ENCODE assay signal across 1 cellular context in the genomic region with DNA sequence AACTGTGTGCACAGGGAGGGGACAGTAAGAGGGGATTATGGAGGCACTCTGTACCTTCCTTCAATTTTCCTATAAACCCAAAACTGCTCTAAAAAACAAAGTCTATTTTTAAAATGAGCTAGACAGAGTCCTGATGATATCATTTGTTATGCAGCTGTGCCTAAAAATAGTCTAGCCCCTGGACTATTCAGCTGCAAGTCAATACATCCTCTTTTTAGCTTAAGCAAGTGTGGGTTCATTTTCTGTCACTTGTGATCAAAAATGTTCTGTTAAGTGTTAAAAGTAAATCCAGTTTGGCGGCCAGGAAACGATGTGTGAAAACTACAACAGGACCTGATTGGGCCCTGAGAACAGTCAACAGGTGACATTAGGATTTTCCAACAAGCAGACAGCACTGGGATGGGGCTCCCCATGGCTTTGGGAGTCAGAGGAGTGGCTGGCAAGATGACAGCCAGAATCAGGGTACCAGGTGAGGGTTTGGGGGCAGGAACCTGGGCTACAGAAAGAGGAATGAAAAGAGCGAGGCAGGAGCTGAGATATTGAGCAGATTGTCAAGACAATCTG.
TF ChIP-seq lines count a peak whose summit lies in the region.

No MANE protein-coding gene starts in this region.

TF ChIP-seq in GM12878, 131 proteins besides CTCF, POLR2A, EP300 and RAD21 (continued from another document and continues in another):
- TF ChIP-seq RELA (IDR thresholded peaks at IDR 0.05; ENCODE audit: borderline replicate concordance, partially characterized antibody) (no peak), NFXL1 (IDR thresholded peaks at IDR 0.05; ENCODE audit: borderline replicate concordance) (no peak), STAT1 (conservative IDR thresholded peaks at IDR 0.05) (no peak), SMARCA5 (IDR thresholded peaks at IDR 0.05) (no peak), KAT2A (conservative IDR thresholded peaks at IDR 0.05; ENCODE audit: control insufficient read depth, low read depth, low read length) (no peak), HDGF (IDR thresholded peaks at IDR 0.05) (0 out of 2 replicates have a peak, but pooled peaks have one; percentile 40), EZH2 (IDR thresholded peaks at IDR 0.05; ENCODE audit: borderline replicate concordance, control insufficient read depth, low read depth, low read length) (no peak), HCFC1 (IDR thresholded peaks at IDR 0.05; ENCODE audit: low read length) (no peak), ZBED1 (IDR thresholded peaks at IDR 0.05; ENCODE audit: borderline replicate concordance) (no peak), PAX5 (IDR thresholded peaks at IDR 0.05; ENCODE audit: borderline replicate concordance, low read depth, low read length) (no peak), SIX5 (IDR thresholded peaks at IDR 0.05; ENCODE audit: low read depth, low read length, severe bottlenecking) (no peak), ZSCAN29 (IDR thresholded peaks at IDR 0.05) (no peak), ZNF24 (IDR thresholded peaks at IDR 0.05) (no peak), BACH1 (IDR thresholded peaks at IDR 0.05; ENCODE audit: borderline replicate concordance) (no peak), SPI1 (IDR thresholded peaks at IDR 0.05; ENCODE audit: borderline replicate concordance, insufficient read depth, low read depth, low read length) (no peak), TCF12 (IDR thresholded peaks at IDR 0.05; ENCODE audit: low read depth, low read length) (no peak), FOXM1 (IDR thresholded peaks at IDR 0.05; ENCODE audit: low read depth, low read length) (no peak), DPF2 (IDR thresholded peaks at IDR 0.05) (peak; percentile 36; the same call in 1 of the 2 replicates), CHD2 (IDR thresholded peaks at IDR 0.05; ENCODE audit: borderline replicate concordance, low read depth, low read length) (peak; percentile 37; the same call in 1 of the 2 replicates), BRCA1 (IDR thresholded peaks at IDR 0.05; ENCODE audit: low read depth, low read length) (no peak), MXI1 (IDR thresholded peaks at IDR 0.05; ENCODE audit: low read depth, low read length) (no peak), TAF1 (IDR thresholded peaks at IDR 0.05; ENCODE audit: borderline replicate concordance, low read depth, low read length) (no peak), POLR2AphosphoS5 (IDR thresholded peaks at IDR 0.05; ENCODE audit: low read length) (no peak), PAX8 (IDR thresholded peaks at IDR 0.05) (no peak), FOS (IDR thresholded peaks at IDR 0.05; ENCODE audit: borderline replicate concordance, extremely low read depth, insufficient read length) (no peak), YY1 (IDR thresholded peaks at IDR 0.05; ENCODE audit: low read depth, low read length) (0 out of 2 replicates have a peak, but pooled peaks have one; percentile 31), SREBF2 (IDR thresholded peaks at IDR 0.05; ENCODE audit: low read length) (no peak), BMI1 (IDR thresholded peaks at IDR 0.05; ENCODE audit: borderline replicate concordance) (no peak)
- TF ChIP-seq, protein P1, sequence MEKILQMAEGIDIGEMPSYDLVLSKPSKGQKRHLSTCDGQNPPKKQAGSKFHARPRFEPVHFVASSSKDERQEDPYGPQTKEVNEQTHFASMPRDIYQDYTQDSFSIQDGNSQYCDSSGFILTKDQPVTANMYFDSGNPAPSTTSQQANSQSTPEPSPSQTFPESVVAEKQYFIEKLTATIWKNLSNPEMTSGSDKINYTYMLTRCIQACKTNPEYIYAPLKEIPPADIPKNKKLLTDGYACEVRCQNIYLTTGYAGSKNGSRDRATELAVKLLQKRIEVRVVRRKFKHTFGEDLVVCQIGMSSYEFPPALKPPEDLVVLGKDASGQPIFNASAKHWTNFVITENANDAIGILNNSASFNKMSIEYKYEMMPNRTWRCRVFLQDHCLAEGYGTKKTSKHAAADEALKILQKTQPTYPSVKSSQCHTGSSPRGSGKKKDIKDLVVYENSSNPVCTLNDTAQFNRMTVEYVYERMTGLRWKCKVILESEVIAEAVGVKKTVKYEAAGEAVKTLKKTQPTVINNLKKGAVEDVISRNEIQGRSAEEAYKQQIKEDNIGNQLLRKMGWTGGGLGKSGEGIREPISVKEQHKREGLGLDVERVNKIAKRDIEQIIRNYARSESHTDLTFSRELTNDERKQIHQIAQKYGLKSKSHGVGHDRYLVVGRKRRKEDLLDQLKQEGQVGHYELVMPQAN (conservative IDR thresholded peaks at IDR 0.05) = no peak
- TF ChIP-seq, protein P2, sequence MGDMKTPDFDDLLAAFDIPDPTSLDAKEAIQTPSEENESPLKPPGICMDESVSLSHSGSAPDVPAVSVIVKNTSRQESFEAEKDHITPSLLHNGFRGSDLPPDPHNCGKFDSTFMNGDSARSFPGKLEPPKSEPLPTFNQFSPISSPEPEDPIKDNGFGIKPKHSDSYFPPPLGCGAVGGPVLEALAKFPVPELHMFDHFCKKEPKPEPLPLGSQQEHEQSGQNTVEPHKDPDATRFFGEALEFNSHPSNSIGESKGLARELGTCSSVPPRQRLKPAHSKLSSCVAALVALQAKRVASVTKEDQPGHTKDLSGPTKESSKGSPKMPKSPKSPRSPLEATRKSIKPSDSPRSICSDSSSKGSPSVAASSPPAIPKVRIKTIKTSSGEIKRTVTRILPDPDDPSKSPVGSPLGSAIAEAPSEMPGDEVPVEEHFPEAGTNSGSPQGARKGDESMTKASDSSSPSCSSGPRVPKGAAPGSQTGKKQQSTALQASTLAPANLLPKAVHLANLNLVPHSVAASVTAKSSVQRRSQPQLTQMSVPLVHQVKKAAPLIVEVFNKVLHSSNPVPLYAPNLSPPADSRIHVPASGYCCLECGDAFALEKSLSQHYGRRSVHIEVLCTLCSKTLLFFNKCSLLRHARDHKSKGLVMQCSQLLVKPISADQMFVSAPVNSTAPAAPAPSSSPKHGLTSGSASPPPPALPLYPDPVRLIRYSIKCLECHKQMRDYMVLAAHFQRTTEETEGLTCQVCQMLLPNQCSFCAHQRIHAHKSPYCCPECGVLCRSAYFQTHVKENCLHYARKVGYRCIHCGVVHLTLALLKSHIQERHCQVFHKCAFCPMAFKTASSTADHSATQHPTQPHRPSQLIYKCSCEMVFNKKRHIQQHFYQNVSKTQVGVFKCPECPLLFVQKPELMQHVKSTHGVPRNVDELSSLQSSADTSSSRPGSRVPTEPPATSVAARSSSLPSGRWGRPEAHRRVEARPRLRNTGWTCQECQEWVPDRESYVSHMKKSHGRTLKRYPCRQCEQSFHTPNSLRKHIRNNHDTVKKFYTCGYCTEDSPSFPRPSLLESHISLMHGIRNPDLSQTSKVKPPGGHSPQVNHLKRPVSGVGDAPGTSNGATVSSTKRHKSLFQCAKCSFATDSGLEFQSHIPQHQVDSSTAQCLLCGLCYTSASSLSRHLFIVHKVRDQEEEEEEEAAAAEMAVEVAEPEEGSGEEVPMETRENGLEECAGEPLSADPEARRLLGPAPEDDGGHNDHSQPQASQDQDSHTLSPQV (IDR thresholded peaks at IDR 0.05) = no peak
- TF ChIP-seq, protein P3, sequence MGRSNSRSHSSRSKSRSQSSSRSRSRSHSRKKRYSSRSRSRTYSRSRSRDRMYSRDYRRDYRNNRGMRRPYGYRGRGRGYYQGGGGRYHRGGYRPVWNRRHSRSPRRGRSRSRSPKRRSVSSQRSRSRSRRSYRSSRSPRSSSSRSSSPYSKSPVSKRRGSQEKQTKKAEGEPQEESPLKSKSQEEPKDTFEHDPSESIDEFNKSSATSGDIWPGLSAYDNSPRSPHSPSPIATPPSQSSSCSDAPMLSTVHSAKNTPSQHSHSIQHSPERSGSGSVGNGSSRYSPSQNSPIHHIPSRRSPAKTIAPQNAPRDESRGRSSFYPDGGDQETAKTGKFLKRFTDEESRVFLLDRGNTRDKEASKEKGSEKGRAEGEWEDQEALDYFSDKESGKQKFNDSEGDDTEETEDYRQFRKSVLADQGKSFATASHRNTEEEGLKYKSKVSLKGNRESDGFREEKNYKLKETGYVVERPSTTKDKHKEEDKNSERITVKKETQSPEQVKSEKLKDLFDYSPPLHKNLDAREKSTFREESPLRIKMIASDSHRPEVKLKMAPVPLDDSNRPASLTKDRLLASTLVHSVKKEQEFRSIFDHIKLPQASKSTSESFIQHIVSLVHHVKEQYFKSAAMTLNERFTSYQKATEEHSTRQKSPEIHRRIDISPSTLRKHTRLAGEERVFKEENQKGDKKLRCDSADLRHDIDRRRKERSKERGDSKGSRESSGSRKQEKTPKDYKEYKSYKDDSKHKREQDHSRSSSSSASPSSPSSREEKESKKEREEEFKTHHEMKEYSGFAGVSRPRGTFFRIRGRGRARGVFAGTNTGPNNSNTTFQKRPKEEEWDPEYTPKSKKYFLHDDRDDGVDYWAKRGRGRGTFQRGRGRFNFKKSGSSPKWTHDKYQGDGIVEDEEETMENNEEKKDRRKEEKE (IDR thresholded peaks at IDR 0.05) = no peak
- TF ChIP-seq, protein P4, sequence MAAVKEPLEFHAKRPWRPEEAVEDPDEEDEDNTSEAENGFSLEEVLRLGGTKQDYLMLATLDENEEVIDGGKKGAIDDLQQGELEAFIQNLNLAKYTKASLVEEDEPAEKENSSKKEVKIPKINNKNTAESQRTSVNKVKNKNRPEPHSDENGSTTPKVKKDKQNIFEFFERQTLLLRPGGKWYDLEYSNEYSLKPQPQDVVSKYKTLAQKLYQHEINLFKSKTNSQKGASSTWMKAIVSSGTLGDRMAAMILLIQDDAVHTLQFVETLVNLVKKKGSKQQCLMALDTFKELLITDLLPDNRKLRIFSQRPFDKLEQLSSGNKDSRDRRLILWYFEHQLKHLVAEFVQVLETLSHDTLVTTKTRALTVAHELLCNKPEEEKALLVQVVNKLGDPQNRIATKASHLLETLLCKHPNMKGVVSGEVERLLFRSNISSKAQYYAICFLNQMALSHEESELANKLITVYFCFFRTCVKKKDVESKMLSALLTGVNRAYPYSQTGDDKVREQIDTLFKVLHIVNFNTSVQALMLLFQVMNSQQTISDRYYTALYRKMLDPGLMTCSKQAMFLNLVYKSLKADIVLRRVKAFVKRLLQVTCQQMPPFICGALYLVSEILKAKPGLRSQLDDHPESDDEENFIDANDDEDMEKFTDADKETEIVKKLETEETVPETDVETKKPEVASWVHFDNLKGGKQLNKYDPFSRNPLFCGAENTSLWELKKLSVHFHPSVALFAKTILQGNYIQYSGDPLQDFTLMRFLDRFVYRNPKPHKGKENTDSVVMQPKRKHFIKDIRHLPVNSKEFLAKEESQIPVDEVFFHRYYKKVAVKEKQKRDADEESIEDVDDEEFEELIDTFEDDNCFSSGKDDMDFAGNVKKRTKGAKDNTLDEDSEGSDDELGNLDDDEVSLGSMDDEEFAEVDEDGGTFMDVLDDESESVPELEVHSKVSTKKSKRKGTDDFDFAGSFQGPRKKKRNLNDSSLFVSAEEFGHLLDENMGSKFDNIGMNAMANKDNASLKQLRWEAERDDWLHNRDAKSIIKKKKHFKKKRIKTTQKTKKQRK (IDR thresholded peaks at IDR 0.05; ENCODE audit: low read depth, low read length) = no peak
- TF ChIP-seq, protein P5, sequence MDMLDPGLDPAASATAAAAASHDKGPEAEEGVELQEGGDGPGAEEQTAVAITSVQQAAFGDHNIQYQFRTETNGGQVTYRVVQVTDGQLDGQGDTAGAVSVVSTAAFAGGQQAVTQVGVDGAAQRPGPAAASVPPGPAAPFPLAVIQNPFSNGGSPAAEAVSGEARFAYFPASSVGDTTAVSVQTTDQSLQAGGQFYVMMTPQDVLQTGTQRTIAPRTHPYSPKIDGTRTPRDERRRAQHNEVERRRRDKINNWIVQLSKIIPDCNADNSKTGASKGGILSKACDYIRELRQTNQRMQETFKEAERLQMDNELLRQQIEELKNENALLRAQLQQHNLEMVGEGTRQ (IDR thresholded peaks at IDR 0.05; ENCODE audit: borderline replicate concordance, low read depth, low read length) = no peak
- TF ChIP-seq, protein P6, sequence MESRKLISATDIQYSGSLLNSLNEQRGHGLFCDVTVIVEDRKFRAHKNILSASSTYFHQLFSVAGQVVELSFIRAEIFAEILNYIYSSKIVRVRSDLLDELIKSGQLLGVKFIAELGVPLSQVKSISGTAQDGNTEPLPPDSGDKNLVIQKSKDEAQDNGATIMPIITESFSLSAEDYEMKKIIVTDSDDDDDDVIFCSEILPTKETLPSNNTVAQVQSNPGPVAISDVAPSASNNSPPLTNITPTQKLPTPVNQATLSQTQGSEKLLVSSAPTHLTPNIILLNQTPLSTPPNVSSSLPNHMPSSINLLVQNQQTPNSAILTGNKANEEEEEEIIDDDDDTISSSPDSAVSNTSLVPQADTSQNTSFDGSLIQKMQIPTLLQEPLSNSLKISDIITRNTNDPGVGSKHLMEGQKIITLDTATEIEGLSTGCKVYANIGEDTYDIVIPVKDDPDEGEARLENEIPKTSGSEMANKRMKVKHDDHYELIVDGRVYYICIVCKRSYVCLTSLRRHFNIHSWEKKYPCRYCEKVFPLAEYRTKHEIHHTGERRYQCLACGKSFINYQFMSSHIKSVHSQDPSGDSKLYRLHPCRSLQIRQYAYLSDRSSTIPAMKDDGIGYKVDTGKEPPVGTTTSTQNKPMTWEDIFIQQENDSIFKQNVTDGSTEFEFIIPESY (IDR thresholded peaks at IDR 0.05) = no peak
- TF ChIP-seq, protein P7, sequence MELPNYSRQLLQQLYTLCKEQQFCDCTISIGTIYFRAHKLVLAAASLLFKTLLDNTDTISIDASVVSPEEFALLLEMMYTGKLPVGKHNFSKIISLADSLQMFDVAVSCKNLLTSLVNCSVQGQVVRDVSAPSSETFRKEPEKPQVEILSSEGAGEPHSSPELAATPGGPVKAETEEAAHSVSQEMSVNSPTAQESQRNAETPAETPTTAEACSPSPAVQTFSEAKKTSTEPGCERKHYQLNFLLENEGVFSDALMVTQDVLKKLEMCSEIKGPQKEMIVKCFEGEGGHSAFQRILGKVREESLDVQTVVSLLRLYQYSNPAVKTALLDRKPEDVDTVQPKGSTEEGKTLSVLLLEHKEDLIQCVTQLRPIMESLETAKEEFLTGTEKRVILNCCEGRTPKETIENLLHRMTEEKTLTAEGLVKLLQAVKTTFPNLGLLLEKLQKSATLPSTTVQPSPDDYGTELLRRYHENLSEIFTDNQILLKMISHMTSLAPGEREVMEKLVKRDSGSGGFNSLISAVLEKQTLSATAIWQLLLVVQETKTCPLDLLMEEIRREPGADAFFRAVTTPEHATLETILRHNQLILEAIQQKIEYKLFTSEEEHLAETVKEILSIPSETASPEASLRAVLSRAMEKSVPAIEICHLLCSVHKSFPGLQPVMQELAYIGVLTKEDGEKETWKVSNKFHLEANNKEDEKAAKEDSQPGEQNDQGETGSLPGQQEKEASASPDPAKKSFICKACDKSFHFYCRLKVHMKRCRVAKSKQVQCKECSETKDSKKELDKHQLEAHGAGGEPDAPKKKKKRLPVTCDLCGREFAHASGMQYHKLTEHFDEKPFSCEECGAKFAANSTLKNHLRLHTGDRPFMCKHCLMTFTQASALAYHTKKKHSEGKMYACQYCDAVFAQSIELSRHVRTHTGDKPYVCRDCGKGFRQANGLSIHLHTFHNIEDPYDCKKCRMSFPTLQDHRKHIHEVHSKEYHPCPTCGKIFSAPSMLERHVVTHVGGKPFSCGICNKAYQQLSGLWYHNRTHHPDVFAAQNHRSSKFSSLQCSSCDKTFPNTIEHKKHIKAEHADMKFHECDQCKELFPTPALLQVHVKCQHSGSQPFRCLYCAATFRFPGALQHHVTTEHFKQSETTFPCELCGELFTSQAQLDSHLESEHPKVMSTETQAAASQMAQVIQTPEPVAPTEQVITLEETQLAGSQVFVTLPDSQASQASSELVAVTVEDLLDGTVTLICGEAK (IDR thresholded peaks at IDR 0.05; ENCODE audit: borderline replicate concordance) = no peak
- TF ChIP-seq, protein P8, sequence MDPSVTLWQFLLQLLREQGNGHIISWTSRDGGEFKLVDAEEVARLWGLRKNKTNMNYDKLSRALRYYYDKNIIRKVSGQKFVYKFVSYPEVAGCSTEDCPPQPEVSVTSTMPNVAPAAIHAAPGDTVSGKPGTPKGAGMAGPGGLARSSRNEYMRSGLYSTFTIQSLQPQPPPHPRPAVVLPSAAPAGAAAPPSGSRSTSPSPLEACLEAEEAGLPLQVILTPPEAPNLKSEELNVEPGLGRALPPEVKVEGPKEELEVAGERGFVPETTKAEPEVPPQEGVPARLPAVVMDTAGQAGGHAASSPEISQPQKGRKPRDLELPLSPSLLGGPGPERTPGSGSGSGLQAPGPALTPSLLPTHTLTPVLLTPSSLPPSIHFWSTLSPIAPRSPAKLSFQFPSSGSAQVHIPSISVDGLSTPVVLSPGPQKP (IDR thresholded peaks at IDR 0.05; ENCODE audit: low read depth, low read length) = no peak
